In genomic region chr2:191148766-191149165, GRCh38 we compare ENCODE assay signal across 15 cellular contexts. TPM values are rescaled to one million over a fixed set of nuclear protein-coding genes. Genes with fewer than 3 reads are reported as not detected.
DNase-seq lines count a peak whose midpoint lies in the region; ATAC-seq and TF ChIP-seq lines count a peak whose summit lies in the region.
"Had no signal": no experiment of that assay in that cellular context is flagged by ENCODE, and none has a peak within 500 bp of the region (broad histone marks: within the 10 kb centered on the region; RNA-seq: fewer than 3 reads in every experiment).

No MANE protein-coding gene starts in this region.

- TF ChIP-seq POLR2A in thyroid gland (IDR thresholded peaks at IDR 0.05): no peak

- WGBS in thyroid gland, 2 donors: 88 to 90% methylated on average over 3 of the region's 3 CpGs

- peaks cover 0 to 2% of the 10 kb centered on the region in 2 donors for H3K27me3 Mint-ChIP-seq in CD8-positive, alpha-beta memory T cell
- H3K27me3 Mint-ChIP-seq in activated T-helper 17 cell treated with anti-CD3 and anti-CD28 coated beads, Interleukin-2, amount 50 U/mL, for 72 hours: no peaks in the 10 kb centered on the region
- H3K27me3 Mint-ChIP-seq in natural killer cell treated with Interleukin-12 subunit alpha and Interleukin-12 subunit beta and Interleukin-15 and Interleukin-18, amount 100 ng/mL, for 72 hours: no peaks in the 10 kb centered on the region

- H3K4me3 ChIP-seq in CD8-positive, alpha-beta memory T cell (ENCODE audit: low read length): peak overlapping the region; percentile 98
- H3K4me3 ChIP-seq in thyroid gland (replicated peaks in 1 of 3): no peak overlapping the region

- H3K36me3 ChIP-seq in CD8-positive, alpha-beta memory T cell (ENCODE audit: insufficient read depth, low read length): peaks cover 37% of the 10 kb centered on the region
- no peaks in the 10 kb centered on the region for H3K36me3 ChIP-seq in thyroid gland
- H3K36me3 ChIP-seq: brain microvascular endothelial cell had no signal

- H3K27me3 ChIP-seq in CD8-positive, alpha-beta memory T cell (ENCODE audit: insufficient read depth, low read length, poor library complexity, severe bottlenecking): no peaks in the 10 kb centered on the region
- no peaks in the 10 kb centered on the region for H3K27me3 ChIP-seq in thyroid gland
- H3K27me3 ChIP-seq: brain microvascular endothelial cell had no signal

- no peak for TF ChIP-seq CTCF in thyroid gland (IDR thresholded peaks at IDR 0.05)

- H3K4me1 ChIP-seq in CD8-positive, alpha-beta memory T cell (ENCODE audit: insufficient read depth, low read length): peaks cover 64% of the 10 kb centered on the region
- peaks cover 0 to 11% of the 10 kb centered on the region in 2 donors for H3K4me1 ChIP-seq in thyroid gland

- peak in 2 of 5 donors; percentile 77 to 81 for DNase-seq in CD8-positive, alpha-beta memory T cell
- peak; percentile 57 for DNase-seq in MV-4-11 (lab: John Stamatoyannopoulos, UW)
- DNase-seq in natural killer cell treated with Interleukin-12 subunit alpha and Interleukin-12 subunit beta and Interleukin-15 and Interleukin-18, amount 100 ng/mL, for 72 hours (ENCODE audit: low spot score): peak; percentile 64
- DNase-seq in HUDEP-2 (lab: John Stamatoyannopoulos, UW; ENCODE audit: unreplicated experiment in 76 of 76): no peak
- no peak for DNase-seq in HuH-7 (ENCODE audit: low spot score)
- DNase-seq in thyroid gland: no peak
- DNase-seq: activated gamma-delta T cell, brain microvascular endothelial cell, DMS153, hippocampal formation, NCI-H1048, NCI-H2081 treated with DMSO at 0.1 percent for 48 hours had no signal

- no peak for ATAC-seq in activated T-helper 17 cell treated with anti-CD3 and anti-CD28 coated beads, Interleukin-2, amount 50 U/mL, for 72 hours (replicated peaks)
- peak; percentile 45 to 63 for ATAC-seq in natural killer cell treated with Interleukin-12 subunit alpha and Interleukin-12 subunit beta and Interleukin-15 and Interleukin-18, amount 100 ng/mL, for 72 hours
- ATAC-seq: Right ventricle myocardium inferior had no signal

- H3K27ac ChIP-seq in CD8-positive, alpha-beta memory T cell (ENCODE audit: low read depth, low read length): peak overlapping the region; percentile 97
- H3K27ac ChIP-seq in thyroid gland: no peak overlapping the region
- H3K27ac ChIP-seq: brain microvascular endothelial cell had no signal

- POLR2A ChIA-PET in CD8-positive, alpha-beta memory T cell (lab: Charles Lee): interaction anchor here (0.6 to 3.4 kb wide), 10 partner anchors 19 to 268 kb away, joined by 3 to 26 read pairs (median 4); partner anchors contain the start of gene GLS

- peaks cover 69 to 86% (median 78%) of the 10 kb centered on the region in 3 donors for H3K4me1 Mint-ChIP-seq in CD8-positive, alpha-beta memory T cell
- peaks cover 46% of the 10 kb centered on the region for H3K4me1 Mint-ChIP-seq in activated T-helper 17 cell treated with anti-CD3 and anti-CD28 coated beads, Interleukin-2, amount 50 U/mL, for 72 hours
- peaks cover 51 to 81% of the 10 kb centered on the region in 2 donors for H3K4me1 Mint-ChIP-seq in natural killer cell treated with Interleukin-12 subunit alpha and Interleukin-12 subunit beta and Interleukin-15 and Interleukin-18, amount 100 ng/mL, for 72 hours (ENCODE audit: low read depth in 2 of 2)

- peaks cover 19 to 59% (median 26%) of the 10 kb centered on the region in 3 donors for H3K36me3 Mint-ChIP-seq in CD8-positive, alpha-beta memory T cell
- H3K36me3 Mint-ChIP-seq in activated T-helper 17 cell treated with anti-CD3 and anti-CD28 coated beads, Interleukin-2, amount 50 U/mL, for 72 hours (ENCODE audit: low read depth): peaks cover 53% of the 10 kb centered on the region
- peaks cover 40% of the 10 kb centered on the region for H3K36me3 Mint-ChIP-seq in natural killer cell treated with Interleukin-12 subunit alpha and Interleukin-12 subunit beta and Interleukin-15 and Interleukin-18, amount 100 ng/mL, for 72 hours

- no peaks in the 10 kb centered on the region for H3K9me3 Mint-ChIP-seq in CD8-positive, alpha-beta memory T cell
- H3K9me3 Mint-ChIP-seq in activated T-helper 17 cell treated with anti-CD3 and anti-CD28 coated beads, Interleukin-2, amount 50 U/mL, for 72 hours: no peaks in the 10 kb centered on the region
- H3K9me3 Mint-ChIP-seq in natural killer cell treated with Interleukin-12 subunit alpha and Interleukin-12 subunit beta and Interleukin-15 and Interleukin-18, amount 100 ng/mL, for 72 hours: no peaks in the 10 kb centered on the region

- H3K27ac Mint-ChIP-seq in CD8-positive, alpha-beta memory T cell: peak overlapping the region; percentile 85 to 100 (median 96)
- H3K27ac Mint-ChIP-seq in activated T-helper 17 cell treated with anti-CD3 and anti-CD28 coated beads, Interleukin-2, amount 50 U/mL, for 72 hours: peak overlapping the region; percentile 92
- peak overlapping the region; percentile 88 to 89 for H3K27ac Mint-ChIP-seq in natural killer cell treated with Interleukin-12 subunit alpha and Interleukin-12 subunit beta and Interleukin-15 and Interleukin-18, amount 100 ng/mL, for 72 hours
- H3K27ac Mint-ChIP-seq: B cell had no signal

- intact Hi-C loops in thyroid gland (cut with DNase I): no loop called here

- H3K9me3 ChIP-seq in CD8-positive, alpha-beta memory T cell (ENCODE audit: low read length): no peaks in the 10 kb centered on the region
- H3K9me3 ChIP-seq in thyroid gland: no peaks in the 10 kb centered on the region

- CTCF ChIA-PET in CD8-positive, alpha-beta memory T cell (lab: Charles Lee): interaction anchor here (0.8 to 16.3 kb wide), 8 partner anchors 11 to 134 kb away, joined by 3 to 390 read pairs (median 4); partner anchors contain the start of gene STAT1

- peak overlapping the region; percentile 90 to 98 (median 98) for H3K4me3 Mint-ChIP-seq in CD8-positive, alpha-beta memory T cell
- H3K4me3 Mint-ChIP-seq in activated T-helper 17 cell treated with anti-CD3 and anti-CD28 coated beads, Interleukin-2, amount 50 U/mL, for 72 hours: peak overlapping the region; percentile 89
- H3K4me3 Mint-ChIP-seq in natural killer cell treated with Interleukin-12 subunit alpha and Interleukin-12 subunit beta and Interleukin-15 and Interleukin-18, amount 100 ng/mL, for 72 hours: peak overlapping the region; percentile 87
- H3K4me3 Mint-ChIP-seq: B cell had no signal

RNA-seq across cellular contexts. Expression of gene STAT4, which starts 2.0 kb away (rescaled TPM):
- 10 to 100 TPM; 53.0 to 54.7 TPM for total RNA-seq in CD8-positive, alpha-beta memory T cell
- 88.2 TPM for polyA plus RNA-seq in CD8-positive, alpha-beta memory T cell
- total RNA-seq in activated T-helper 17 cell treated with anti-CD3 and anti-CD28 coated beads, Interleukin-2, amount 50 U/mL, for 72 hours: 10 to 100 TPM; 38.0 to 51.7 TPM
- total RNA-seq in natural killer cell treated with Interleukin-12 subunit alpha and Interleukin-12 subunit beta and Interleukin-15 and Interleukin-18, amount 100 ng/mL, for 72 hours: 100 to 1,000 TPM; 133 to 241 TPM
- total RNA-seq in thyroid gland: 1 to 10 TPM; 1.0 to 6.6 (median 4.4) TPM

Comparison
In these comparisons a context has a peak if more than half of its experiments do, and no peak if none do; other contexts are left out.
1. DNase-seq: peak in MV-4-11 (single experiment) and natural killer cell treated with Interleukin-12 subunit alpha and Interleukin-12 subunit beta and Interleukin-15 and Interleukin-18, amount 100 ng/mL, for 72 hours (single experiment); none in HUDEP-2 (0 of 76), HuH-7 (single experiment) and thyroid gland (0 of 2).
2. RNA of gene STAT4, which starts 2.0 kb away (total RNA-seq): 133 to 241 TPM in natural killer cell treated with Interleukin-12 subunit alpha and Interleukin-12 subunit beta and Interleukin-15 and Interleukin-18, amount 100 ng/mL, for 72 hours, 53.0 to 54.7 TPM in CD8-positive, alpha-beta memory T cell and 38.0 to 51.7 TPM in activated T-helper 17 cell treated with anti-CD3 and anti-CD28 coated beads, Interleukin-2, amount 50 U/mL, for 72 hours; 1.0 to 6.6 TPM in thyroid gland; every median in the first group is over 4 times any median in the second.
3. Peak in every context shown above with its lines, with median percentiles within 50 percentile points of each other: H3K27ac Mint-ChIP-seq and H3K4me3 Mint-ChIP-seq.